Comparison of ENCODE assay signal across 14 cellular contexts in genomic region chr15:43175656-43176309, GRCh38. TPM values are rescaled to one million over a fixed set of nuclear protein-coding genes. Genes with fewer than 3 reads are reported as not detected.
"Had no signal": no experiment of that assay in that cellular context is flagged by ENCODE, and none has a peak within 500 bp of the region (broad histone marks: within the 10 kb centered on the region; RNA-seq: fewer than 3 reads in every experiment).

No MANE protein-coding gene starts in this region.

RNA-seq across cellular contexts. Expression of gene EPB42, which starts 45.0 kb away (rescaled TPM):
- total RNA-seq: activated B cell treated with CpG ODN at 0.5 μM for 24 hours; activated CD4-positive, alpha-beta memory T cell treated with anti-CD3 and anti-CD28 coated beads for 36 hours; activated CD4-positive, alpha-beta memory T cell treated with anti-CD3 and anti-CD28 coated beads, Interleukin-2, amount 10 ng/mL, durations not matched to agents 7 days and 5 days; activated CD4-positive, alpha-beta T cell treated with anti-CD3 and anti-CD28 coated beads for 36 hours; activated CD4-positive, alpha-beta T cell treated with anti-CD3 and anti-CD28 coated beads, Interleukin-2, amount 10 ng/mL, durations not matched to agents 24 days and 14 days; activated CD4-positive, alpha-beta T cell treated with anti-CD3 and anti-CD28 coated beads, Interleukin-2, amount 10 ng/mL, durations not matched to agents 7 days and 5 days; activated CD8-positive, alpha-beta memory T cell treated with anti-CD3 and anti-CD28 coated beads for 36 hours; activated CD8-positive, alpha-beta memory T cell treated with anti-CD3 and anti-CD28 coated beads, Interleukin-2, amount 10 ng/mL, durations not matched to agents 7 days and 5 days; activated CD8-positive, alpha-beta T cell treated with anti-CD3 and anti-CD28 coated beads for 36 hours; activated CD8-positive, alpha-beta T cell treated with anti-CD3 and anti-CD28 coated beads, Interleukin-2, amount 10 ng/mL, durations not matched to agents 7 days and 5 days; T-helper 1 cell treated with Interleukin-12 subunit alpha and Interleukin-12 subunit beta and Interleukin-4 antibody, amounts not matched to agents 30 ng/mL and 1 ng/mL, for 36 hours; T-helper 17 cell; T-helper 2 cell treated with Interferon-gamma antibody and Interleukin-4, amounts not matched to agents 100 ng/mL and 5 ng/mL, for 36 hours; WTC11 had no signal
